Comparison of ENCODE assay signal across 9 cellular contexts in genomic region chr21:43318841-43319781, GRCh38.
DNase-seq lines count a peak whose midpoint lies in the region; ATAC-seq, FAIRE-seq and TF ChIP-seq lines count a peak whose summit lies in the region.
"Had no signal": no experiment of that assay in that cellular context is flagged by ENCODE, and none has a peak within 500 bp of the region (broad histone marks: within the 10 kb centered on the region; RNA-seq: fewer than 3 reads in every experiment).

No MANE protein-coding gene starts in this region.

- 80 to 85% methylated on average over 27 to 30 of the region's 32 CpGs for WGBS in mesodermal cell (ENCODE audit: insufficient coverage in 2 of 2), 2 experiments

- DNase-seq in BE2C (peak; percentile 87), HTR-8/SVneo (ENCODE audit: insufficient read length, low spot score) (peak; percentile 65), adipocyte (ENCODE audit: low read depth) (peak; percentile 68), tibial artery (no peak)
- DNase-seq in activated CD4-positive, alpha-beta T cell treated with anti-CD3 and anti-CD28 coated beads for 48 hours, result no peak
- DNase-seq in activated CD8-positive, alpha-beta T cell treated with anti-CD3 and anti-CD28 coated beads for 36 hours, result no peak
- DNase-seq: effector CD8-positive, alpha-beta T cell had no signal

- H3K4me1 ChIP-seq in BE2C (peaks cover 8% of the 10 kb centered on the region; the same call in 1 of the 2 replicates), adipocyte (ENCODE audit: control insufficient read depth, insufficient read depth, low read length) (peaks cover 20% of the 10 kb centered on the region), mesodermal cell (ENCODE audit: control insufficient read depth, insufficient read depth, low read length, poor library complexity, severe bottlenecking) (peaks cover 23% of the 10 kb centered on the region), tibial artery (peaks cover 0 to 31% (median 10%) of the 10 kb centered on the region in 4 donors)

- H3K9me3 Mint-ChIP-seq in activated CD8-positive, alpha-beta T cell treated with anti-CD3 and anti-CD28 coated beads for 36 hours, result no peaks in the 10 kb centered on the region

- no peaks in the 10 kb centered on the region for H3K36me3 ChIP-seq in BE2C
- H3K36me3 ChIP-seq in adipocyte (ENCODE audit: control insufficient read depth, insufficient read depth, low read length, severe bottlenecking), result no peaks in the 10 kb centered on the region
- H3K36me3 ChIP-seq in mesodermal cell (ENCODE audit: control insufficient read depth, insufficient read depth, low read length), result no peaks in the 10 kb centered on the region
- H3K36me3 ChIP-seq in tibial artery, result no peaks in the 10 kb centered on the region

- no peak overlapping the region for H3K27ac Mint-ChIP-seq in activated CD8-positive, alpha-beta T cell treated with anti-CD3 and anti-CD28 coated beads for 36 hours

- H3K4me3 Mint-ChIP-seq in activated CD8-positive, alpha-beta T cell treated with anti-CD3 and anti-CD28 coated beads for 36 hours, result no peak overlapping the region

- ATAC-seq in GM21529 (IDR thresholded peaks at IDR 0.05; ENCODE audit: unreplicated experiment), result no peak
- no peak for ATAC-seq in activated CD8-positive, alpha-beta T cell treated with anti-CD3 and anti-CD28 coated beads for 36 hours

- no peak for TF ChIP-seq CTCF in BE2C (IDR thresholded peaks at IDR 0.05; ENCODE audit: low read depth, low read length)
- TF ChIP-seq CTCF in activated CD8-positive, alpha-beta T cell treated with anti-CD3 and anti-CD28 coated beads for 36 hours (IDR thresholded peaks at IDR 0.05), result no peak
- TF ChIP-seq CTCF in tibial artery (IDR thresholded peaks at IDR 0.05), result no peak

- CTCF ChIA-PET in activated CD8-positive, alpha-beta T cell treated with anti-CD3 and anti-CD28 coated beads for 36 hours (lab: Charles Lee), result no interaction called here

- no peaks in the 10 kb centered on the region for H3K4me1 Mint-ChIP-seq in activated CD8-positive, alpha-beta T cell treated with anti-CD3 and anti-CD28 coated beads for 36 hours (ENCODE audit: low read depth)

- H3K27me3 ChIP-seq in BE2C, result no peaks in the 10 kb centered on the region
- H3K27me3 ChIP-seq in adipocyte (replicated peaks; ENCODE audit: control insufficient read depth, insufficient read depth, low read length), result peaks cover 23% of the 10 kb centered on the region
- H3K27me3 ChIP-seq in tibial artery, result peaks cover 0 to 49% of the 10 kb centered on the region in 2 donors

- peaks cover 2% of the 10 kb centered on the region for H3K27me3 Mint-ChIP-seq in activated CD8-positive, alpha-beta T cell treated with anti-CD3 and anti-CD28 coated beads for 36 hours

- H3K9me3 ChIP-seq in BE2C (peaks cover 13% of the 10 kb centered on the region; the same call in 1 of the 2 replicates), adipocyte (ENCODE audit: control insufficient read depth, low read length) (peaks cover 17% of the 10 kb centered on the region), mesodermal cell (ENCODE audit: control insufficient read depth, low read length) (peaks cover 13% of the 10 kb centered on the region), tibial artery (peaks cover 0 to 16% (median 0%) of the 10 kb centered on the region in 3 donors)

- intact Hi-C loops in activated CD8-positive, alpha-beta T cell treated with anti-CD3 and anti-CD28 coated beads for 36 hours (cut with micrococcal nuclease), result no loop called here
- intact Hi-C loops in tibial artery (cut with DNase I; ENCODE audit: low total_unique reads), result no loop called here

- peak overlapping the region; percentile 50 for H3K4me3 ChIP-seq in BE2C (ENCODE audit: low read depth, low read length)
- no peak overlapping the region for H3K4me3 ChIP-seq in adipocyte (ENCODE audit: low read length)
- H3K4me3 ChIP-seq in mesodermal cell (ENCODE audit: extremely low read depth, insufficient read depth, low read length, poor library complexity, severe bottlenecking), result no peak overlapping the region
- no peak overlapping the region for H3K4me3 ChIP-seq in tibial artery

- H3K36me3 Mint-ChIP-seq in activated CD8-positive, alpha-beta T cell treated with anti-CD3 and anti-CD28 coated beads for 36 hours (ENCODE audit: low read depth), result no peaks in the 10 kb centered on the region

- POLR2A ChIA-PET in activated CD8-positive, alpha-beta T cell treated with anti-CD3 and anti-CD28 coated beads for 36 hours (lab: Charles Lee), result no interaction called here

- peak; percentile 87 for FAIRE-seq in HTR-8/SVneo (lab: Jason Lieb, UNC)

- H3K9ac ChIP-seq in adipocyte (ENCODE audit: low read length), result no peak overlapping the region

- H3K27ac ChIP-seq in mesodermal cell (ENCODE audit: low read depth, low read length, severe bottlenecking), result peak overlapping the region; percentile 85
- H3K27ac ChIP-seq in tibial artery, result no peak overlapping the region

Comparison
In these comparisons a context has a peak if more than half of its experiments do, and no peak if none do; other contexts are left out.
1. DNase-seq: peak in BE2C (single experiment), HTR-8/SVneo (single experiment) and adipocyte (single experiment); none in activated CD4-positive, alpha-beta T cell treated with anti-CD3 and anti-CD28 coated beads for 48 hours (single experiment), activated CD8-positive, alpha-beta T cell treated with anti-CD3 and anti-CD28 coated beads for 36 hours (single experiment) and tibial artery (0 of 2).